In the genomic region with DNA sequence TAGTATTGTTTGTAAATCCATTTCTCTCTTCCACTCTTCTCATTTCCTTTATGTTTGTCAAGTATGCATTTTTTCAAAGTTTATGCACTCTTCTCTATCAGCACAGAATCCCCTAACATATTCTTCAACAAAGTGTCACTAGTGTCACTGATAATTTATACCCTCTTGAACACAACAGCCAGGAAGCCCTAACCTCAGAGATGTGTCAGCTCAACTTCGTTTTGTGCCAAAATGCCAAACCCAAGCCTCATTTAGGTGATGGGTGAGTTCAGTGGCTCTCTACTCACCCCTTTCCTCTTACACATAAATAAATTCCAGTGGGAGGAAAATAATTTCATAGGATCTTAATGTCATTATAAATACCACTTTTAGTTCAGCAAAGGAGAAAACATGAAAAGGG, we compare ENCODE assay signal across 31 cellular contexts. TPM values are rescaled to one million over a fixed set of nuclear protein-coding genes. Genes with fewer than 3 reads are reported as not detected.
DNase-seq lines count a peak whose midpoint lies in the region; ATAC-seq and TF ChIP-seq lines count a peak whose summit lies in the region.
"Had no signal": no experiment of that assay in that cellular context is flagged by ENCODE, and none has a peak within 500 bp of the region (broad histone marks: within the 10 kb centered on the region; RNA-seq: fewer than 3 reads in every experiment).

No MANE protein-coding gene starts in this region.

- no peaks in the 10 kb centered on the region for H3K27me3 ChIP-seq in PC-3 (ENCODE audit: low read length)
- H3K27me3 ChIP-seq: heart right ventricle, testis, uterus had no signal

- intact Hi-C loops in natural killer cell (cut with micrococcal nuclease) (no loop called here), PC-3 (cut with micrococcal nuclease) (no loop called here), posterior vena cava (cut with DNase I) (no loop called here)

- H3K27ac ChIP-seq in PC-3 (ENCODE audit: low read length) = peak overlapping the region; percentile 87
- H3K27ac ChIP-seq: breast epithelium, heart right ventricle, HL-60, skin epidermis, testis, uterus had no signal

- H3K4me2 ChIP-seq in PC-3 (ENCODE audit: low read length) = peak overlapping the region; percentile 62; the same call in 1 of the 2 replicates

- ATAC-seq in natural killer cell treated with Interleukin-12 subunit alpha and Interleukin-12 subunit beta and Interleukin-15 and Interleukin-18, amount 100 ng/mL, for 72 hours = peak in 1 of 2 donors; percentile 36
- ATAC-seq in natural killer cell (no peak), GM21423 (IDR thresholded peaks at IDR 0.05; ENCODE audit: unreplicated experiment) (peak; percentile 26), PC-3 (no peak), HG03442 (IDR thresholded peaks at IDR 0.05; ENCODE audit: unreplicated experiment) (no peak)
- ATAC-seq in stimulated activated naive B cell treated with anti-CD40 and anti-IgM and Interleukin-4, amounts not matched to agents 10 μg/mL and 1 μg/mL and 100 μg/mL, for 72 hours (replicated peaks) = peak; percentile 43 to 44
- ATAC-seq: heart right ventricle, left colon had no signal

- DNase-seq in natural killer cell treated with Interleukin-12 subunit alpha and Interleukin-12 subunit beta and Interleukin-15 and Interleukin-18, amount 100 ng/mL, for 72 hours (ENCODE audit: low spot score) = no peak
- no peak for DNase-seq in natural killer cell
- DNase-seq in PC-3 = peak; percentile 64
- no peak for DNase-seq in stimulated activated naive B cell treated with anti-CD40 and anti-IgM and Interleukin-4, amounts not matched to agents 10 μg/mL and 1 μg/mL and 100 μg/mL, for 72 hours
- no peak for DNase-seq in T-helper 2 cell
- no peak for DNase-seq in posterior vena cava (ENCODE audit: low spot score)
- DNase-seq: activated effector memory CD4-positive, alpha-beta T cell treated with anti-CD3 and anti-CD28 coated beads, Interleukin-2, amount 50 U/mL, for 16 hours; amygdala; CD8-positive, alpha-beta memory T cell; effector CD4-positive, alpha-beta T cell; foreskin fibroblast; heart right ventricle; Kasumi-1; left colon; NCI-H2081; NCI-H345; NCI-H774; T-helper 9 cell; testis; uterus had no signal

- CTCF ChIA-PET in PC-3 (lab: Charles Lee) = no interaction called here

- H3K4me1 ChIP-seq in PC-3 (ENCODE audit: insufficient read depth, low read length) = peaks cover 19% of the 10 kb centered on the region
- H3K4me1 ChIP-seq: breast epithelium, heart right ventricle, testis, uterus had no signal

- H3K9me2 ChIP-seq in PC-3 (replicated peaks; ENCODE audit: low read length) = no peaks in the 10 kb centered on the region

- no peaks in the 10 kb centered on the region for H3K9me3 Mint-ChIP-seq in natural killer cell treated with Interleukin-12 subunit alpha and Interleukin-12 subunit beta and Interleukin-15 and Interleukin-18, amount 100 ng/mL, for 72 hours
- no peaks in the 10 kb centered on the region for H3K9me3 Mint-ChIP-seq in natural killer cell
- peaks cover 0 to 9% of the 10 kb centered on the region in 2 donors for H3K9me3 Mint-ChIP-seq in stimulated activated naive B cell treated with anti-CD40 and anti-IgM and Interleukin-4, amounts not matched to agents 10 μg/mL and 1 μg/mL and 100 μg/mL, for 72 hours
- H3K9me3 Mint-ChIP-seq: CD8-positive, alpha-beta memory T cell had no signal

- POLR2A ChIA-PET in PC-3 (lab: Charles Lee; ENCODE audit: unreplicated experiment) = no interaction called here

- H3K27me3 Mint-ChIP-seq in natural killer cell treated with Interleukin-12 subunit alpha and Interleukin-12 subunit beta and Interleukin-15 and Interleukin-18, amount 100 ng/mL, for 72 hours = peaks cover 0 to 12% of the 10 kb centered on the region in 2 donors
- H3K27me3 Mint-ChIP-seq in natural killer cell (ENCODE audit: low read depth in 2 of 2) = no peaks in the 10 kb centered on the region
- no peaks in the 10 kb centered on the region for H3K27me3 Mint-ChIP-seq in stimulated activated naive B cell treated with anti-CD40 and anti-IgM and Interleukin-4, amounts not matched to agents 10 μg/mL and 1 μg/mL and 100 μg/mL, for 72 hours
- H3K27me3 Mint-ChIP-seq: B cell, memory B cell had no signal

- peak overlapping the region; percentile 54 for H3K4me3 Mint-ChIP-seq in natural killer cell treated with Interleukin-12 subunit alpha and Interleukin-12 subunit beta and Interleukin-15 and Interleukin-18, amount 100 ng/mL, for 72 hours
- no peak overlapping the region for H3K4me3 Mint-ChIP-seq in natural killer cell
- peak overlapping the region in 1 of 2 donors; percentile 23 for H3K4me3 Mint-ChIP-seq in stimulated activated naive B cell treated with anti-CD40 and anti-IgM and Interleukin-4, amounts not matched to agents 10 μg/mL and 1 μg/mL and 100 μg/mL, for 72 hours
- H3K4me3 Mint-ChIP-seq: CD8-positive, alpha-beta memory T cell had no signal

- BruUV-seq in PC-3 (replicated peaks; lab: Mats Ljungman, UMichigan) = no TSS peak

- no peak overlapping the region for H3K9ac ChIP-seq in PC-3 (ENCODE audit: low read length)

- peaks cover 17 to 20% of the 10 kb centered on the region in 2 donors for H3K4me1 Mint-ChIP-seq in natural killer cell treated with Interleukin-12 subunit alpha and Interleukin-12 subunit beta and Interleukin-15 and Interleukin-18, amount 100 ng/mL, for 72 hours (ENCODE audit: low read depth in 2 of 2)
- peaks cover 0 to 5% of the 10 kb centered on the region in 2 donors for H3K4me1 Mint-ChIP-seq in natural killer cell
- peaks cover 15 to 29% of the 10 kb centered on the region in 2 donors for H3K4me1 Mint-ChIP-seq in stimulated activated naive B cell treated with anti-CD40 and anti-IgM and Interleukin-4, amounts not matched to agents 10 μg/mL and 1 μg/mL and 100 μg/mL, for 72 hours

- no peak overlapping the region for H3K4me3 ChIP-seq in PC-3 (ENCODE audit: low read length)
- H3K4me3 ChIP-seq: breast epithelium, heart right ventricle, skin epidermis, testis, uterus had no signal

- no peaks in the 10 kb centered on the region for H3K36me3 ChIP-seq in PC-3 (ENCODE audit: low read depth, low read length)
- H3K36me3 ChIP-seq: breast epithelium, heart right ventricle, uterus had no signal

- H3K79me2 ChIP-seq in PC-3 (ENCODE audit: low read length) = no peaks in the 10 kb centered on the region

- no peaks in the 10 kb centered on the region for H3K9me3 ChIP-seq in PC-3 (ENCODE audit: low read length)
- H3K9me3 ChIP-seq: breast epithelium, testis, uterus had no signal

- no peaks in the 10 kb centered on the region for H4K20me1 ChIP-seq in PC-3 (ENCODE audit: low read length)

- H3K27ac Mint-ChIP-seq in natural killer cell treated with Interleukin-12 subunit alpha and Interleukin-12 subunit beta and Interleukin-15 and Interleukin-18, amount 100 ng/mL, for 72 hours = peak overlapping the region; percentile 94
- H3K27ac Mint-ChIP-seq in natural killer cell = no peak overlapping the region
- H3K27ac Mint-ChIP-seq in stimulated activated naive B cell treated with anti-CD40 and anti-IgM and Interleukin-4, amounts not matched to agents 10 μg/mL and 1 μg/mL and 100 μg/mL, for 72 hours = peak overlapping the region; percentile 60

- TF ChIP-seq CTCF in natural killer cell (IDR thresholded peaks at IDR 0.05) = no peak
- TF ChIP-seq CTCF in PC-3 (conservative IDR thresholded peaks at IDR 0.05; ENCODE audit: low read depth, low read length) = no peak

- H2AFZ ChIP-seq in PC-3 (ENCODE audit: low read length) = no peak overlapping the region

- H3F3A ChIP-seq in PC-3 (ENCODE audit: low read length, unreplicated experiment) = no peaks in the 10 kb centered on the region

- peaks cover 10% of the 10 kb centered on the region for H3K36me3 Mint-ChIP-seq in natural killer cell treated with Interleukin-12 subunit alpha and Interleukin-12 subunit beta and Interleukin-15 and Interleukin-18, amount 100 ng/mL, for 72 hours
- H3K36me3 Mint-ChIP-seq in natural killer cell = no peaks in the 10 kb centered on the region
- peaks cover under 1 to 6% of the 10 kb centered on the region in 2 donors for H3K36me3 Mint-ChIP-seq in stimulated activated naive B cell treated with anti-CD40 and anti-IgM and Interleukin-4, amounts not matched to agents 10 μg/mL and 1 μg/mL and 100 μg/mL, for 72 hours
- H3K36me3 Mint-ChIP-seq: memory B cell; stimulated activated effector memory CD8-positive, alpha-beta T cell treated with anti-CD3 and anti-CD28 coated beads, Interleukin-12 subunit alpha, Interleukin-12 subunit beta, amount 100 ng/mL, for 72 hours had no signal

RNA-seq across cellular contexts. Expression of a gene that starts 22.4 kb away (rescaled TPM):
- 10 to 100 TPM; 10.1 to 10.4 TPM for total RNA-seq in natural killer cell treated with Interleukin-12 subunit alpha and Interleukin-12 subunit beta and Interleukin-15 and Interleukin-18, amount 100 ng/mL, for 72 hours
- 10 to 100 TPM; 17.4 to 21.5 (median 19.7) TPM for total RNA-seq in natural killer cell
- total RNA-seq in PC-3 (2014; rRNA removed) = not detected in 2 replicates
- not detected for total RNA-seq in posterior vena cava
- total RNA-seq: A673, epithelial cell of proximal tubule, pulmonary artery endothelial cell had no signal

Comparison
In these comparisons a context has a peak if more than half of its experiments do, and no peak if none do; other contexts are left out.
1. H3K27ac Mint-ChIP-seq: peak in natural killer cell treated with Interleukin-12 subunit alpha and Interleukin-12 subunit beta and Interleukin-15 and Interleukin-18, amount 100 ng/mL, for 72 hours (2 of 2) and stimulated activated naive B cell treated with anti-CD40 and anti-IgM and Interleukin-4, amounts not matched to agents 10 μg/mL and 1 μg/mL and 100 μg/mL, for 72 hours (single experiment); none in natural killer cell (0 of 2).
2. ATAC-seq: peak in GM21423 (single experiment) and stimulated activated naive B cell treated with anti-CD40 and anti-IgM and Interleukin-4, amounts not matched to agents 10 μg/mL and 1 μg/mL and 100 μg/mL, for 72 hours (2 of 2); none in natural killer cell (0 of 3), PC-3 (single experiment) and HG03442 (single experiment).
3. RNA of a gene that starts 22.4 kb away (total RNA-seq): 17.4 to 21.5 TPM in natural killer cell and 10.1 to 10.4 TPM in natural killer cell treated with Interleukin-12 subunit alpha and Interleukin-12 subunit beta and Interleukin-15 and Interleukin-18, amount 100 ng/mL, for 72 hours; not detected in posterior vena cava and not detected in PC-3; every median in the first group is over 10 times any median in the second.